Comparison of ENCODE assay signal across 8 cellular contexts in genomic region chr14:106234525-106235254, GRCh38.
DNase-seq lines count a peak whose midpoint lies in the region; ATAC-seq and TF ChIP-seq lines count a peak whose summit lies in the region.
"Not testable (repeated sequence)": the region's sequence is repeated elsewhere in the genome, so short reads cannot be mapped to it uniquely, and the experiment has no call there.

No MANE protein-coding gene starts in this region.

- not testable (repeated sequence) for H3K9me3 ChIP-seq in OCI-LY3 (ENCODE audit: insufficient read depth, low read length); left ventricle myocardium inferior (replicated peaks); upper lobe of right lung

- not testable (repeated sequence) for H3K9ac ChIP-seq in OCI-LY3 (ENCODE audit: low read length)

- H3K4me2 ChIP-seq in OCI-LY3 (ENCODE audit: low read length) = not testable (repeated sequence)

- not testable (repeated sequence) for H3K27ac ChIP-seq in OCI-LY3 (ENCODE audit: low read length); left ventricle myocardium inferior (replicated peaks); upper lobe of right lung

- not testable (repeated sequence) for H4K20me1 ChIP-seq in OCI-LY3 (ENCODE audit: insufficient read depth, low read length)

- not testable (repeated sequence) for H2AFZ ChIP-seq in OCI-LY3 (ENCODE audit: low read depth, low read length)

- H3K4me1 ChIP-seq in OCI-LY3 (ENCODE audit: low read length); left ventricle myocardium inferior; upper lobe of right lung: not testable (repeated sequence)

- H3K4me3 ChIP-seq in OCI-LY3 (ENCODE audit: low read length); left ventricle myocardium inferior; upper lobe of right lung: not testable (repeated sequence)

- intact Hi-C loops in left ventricle myocardium inferior (cut with micrococcal nuclease); upper lobe of right lung (cut with DNase I): not testable (repeated sequence)

- not testable (repeated sequence) for ATAC-seq in upper lobe of right lung

- TF ChIP-seq CTCF in OCI-LY3 (IDR thresholded peaks at IDR 0.05; ENCODE audit: low read depth, low read length) (peak; percentile 32), left ventricle myocardium inferior (IDR thresholded peaks at IDR 0.05; ENCODE audit: borderline replicate concordance) (peak; percentile 39), upper lobe of right lung (IDR thresholded peaks at IDR 0.05) (peak; percentile 54)

- H3K79me2 ChIP-seq in OCI-LY3 (ENCODE audit: low read length) = not testable (repeated sequence)

- DNase-seq in DMS53 (lab: John Stamatoyannopoulos, UW) (peak; percentile 6), NAMALWA (ENCODE audit: low spot score) (peak; percentile 19), activated gamma-delta T cell treated with Interleukin-2 at 50 U/mL for 16 hours (peak; percentile 35)
- DNase-seq in activated CD4-positive, alpha-beta T cell treated with anti-CD3 and anti-CD28 coated beads for 48 hours = peak; percentile 40
- DNase-seq in left ventricle myocardium inferior, upper lobe of right lung: not testable (repeated sequence)
- peak; percentile 23 for DNase-seq in stimulated activated CD4-positive, alpha-beta T cell treated with anti-CD3 and anti-CD28 coated beads, Interleukin-12 subunit alpha, Interleukin-12 subunit beta, amount 100 ng/mL, for 4 hours

- H3K27me3 ChIP-seq in OCI-LY3 (ENCODE audit: low read depth, low read length); upper lobe of right lung: not testable (repeated sequence)
- peaks cover 78% of the 10 kb centered on the region for H3K27me3 ChIP-seq in left ventricle myocardium inferior (ENCODE audit: low read depth)

- H3K36me3 ChIP-seq in OCI-LY3 (replicated peaks; ENCODE audit: low read depth, low read length); left ventricle myocardium inferior; upper lobe of right lung: not testable (repeated sequence)
